In genomic region chr21:41011968-41012367, GRCh38 we compare ENCODE assay signal across 14 cellular contexts.
DNase-seq lines count a peak whose midpoint lies in the region; ATAC-seq, FAIRE-seq and TF ChIP-seq lines count a peak whose summit lies in the region.
"Had no signal": no experiment of that assay in that cellular context is flagged by ENCODE, and none has a peak within 500 bp of the region (broad histone marks: within the 10 kb centered on the region; RNA-seq: fewer than 3 reads in every experiment).

No MANE protein-coding gene starts in this region.

- TF ChIP-seq CTCF in HepG2 (CRISPR knock-in tag; IDR thresholded peaks at IDR 0.05) (no peak), right lobe of liver (IDR thresholded peaks at IDR 0.05) (no peak), H1 (IDR thresholded peaks at IDR 0.05; ENCODE audit: control extremely low read depth in 1 of 3, insufficient read depth in 1 of 3, low read depth in 1 of 3, low read length in 3 of 3) (no peak), right atrium auricular region (IDR thresholded peaks at IDR 0.05) (no peak)

- H3K27me3 ChIP-seq in HepG2 (ENCODE audit: control insufficient read depth in 1 of 2, insufficient read depth in 2 of 2, low read length in 2 of 2), result no peaks in the 10 kb centered on the region
- H3K27me3 ChIP-seq in right lobe of liver, result no peaks in the 10 kb centered on the region
- H3K27me3 ChIP-seq in H1 (replicated peaks in 1 of 4; ENCODE audit: control insufficient read depth in 3 of 4, extremely low read depth in 1 of 4, insufficient read depth in 3 of 4, low read length in 3 of 4), result no peaks in the 10 kb centered on the region
- no peaks in the 10 kb centered on the region for H3K27me3 ChIP-seq in right atrium auricular region

- H3K4me3 ChIP-seq in HepG2 (replicated peaks in 1 of 3; ENCODE audit: insufficient read depth in 1 of 3, low read depth in 2 of 3, low read length in 3 of 3) (no peak overlapping the region), right lobe of liver (no peak overlapping the region), H1 (ENCODE audit: extremely low read depth in 1 of 4, insufficient read depth in 2 of 4, low read depth in 3 of 4, low read length in 4 of 4) (no peak overlapping the region), right atrium auricular region (no peak overlapping the region)

- H3K9me3 ChIP-seq in HepG2 (ENCODE audit: low read length) (peaks cover 8% of the 10 kb centered on the region), right lobe of liver (no peaks in the 10 kb centered on the region), H1 (ENCODE audit: insufficient read depth in 2 of 2, low read depth in 1 of 2, low read length in 1 of 2) (no peaks in the 10 kb centered on the region), right atrium auricular region (no peaks in the 10 kb centered on the region)

- H3K23ac ChIP-seq in H1 (ENCODE audit: insufficient read length), result no peak overlapping the region

- no peak for FAIRE-seq in HepG2 (lab: Jason Lieb, UNC)
- FAIRE-seq in H1 (lab: Jason Lieb, UNC), result no peak
- FAIRE-seq: GM12891, H54 had no signal

- TF ChIP-seq RAD21 in HepG2 (CRISPR knock-in tag; IDR thresholded peaks at IDR 0.05) (no peak), H1 (IDR thresholded peaks at IDR 0.05 in 1 of 2, conservative IDR thresholded peaks at IDR 0.05 in 1 of 2; ENCODE audit: low read depth in 2 of 2, low read length in 2 of 2) (no peak)

- H2BK20ac ChIP-seq in H1 (ENCODE audit: low read length), result no peak overlapping the region

- WGBS in HepG2 (ENCODE audit: low lambda C conversion rate), result 27% methylated on average over 10 of the region's 16 CpGs
- 64% methylated on average over 9 of the region's 16 CpGs for WGBS in right lobe of liver (ENCODE audit: insufficient coverage, low coverage, low lambda C conversion rate, missing lambda C conversion rate)
- 92% methylated on average over 16 of the region's 16 CpGs; no CpG with 5 or more reads in 1 of the 2 experiments for WGBS in H1 (ENCODE audit: extremely low coverage in 1 of 2, insufficient coverage in 1 of 2, insufficient read length in 1 of 2, insufficient replicate concordance in 2 of 2, low coverage in 1 of 2, low lambda C conversion rate in 2 of 2, missing lambda C conversion rate in 1 of 2), 2 experiments

- H4K5ac ChIP-seq in H1 (ENCODE audit: insufficient read length, low read depth, low read length), result no peak overlapping the region

- H2BK12ac ChIP-seq in H1 (ENCODE audit: low read depth, low read length), result no peak overlapping the region

- ATAC-seq in HepG2 (no peak), right lobe of liver (no peak), GM18907 (IDR thresholded peaks at IDR 0.05; ENCODE audit: unreplicated experiment) (no peak)
- ATAC-seq: CD8-positive, alpha-beta T cell; HCT116 had no signal

- H3K79me2 ChIP-seq in HepG2 (ENCODE audit: insufficient read depth, low read length) (no peaks in the 10 kb centered on the region), H1 (ENCODE audit: control insufficient read depth in 1 of 2, insufficient read depth in 2 of 2, low read length in 2 of 2) (no peaks in the 10 kb centered on the region)

- no peak overlapping the region for H3K4ac ChIP-seq in H1 (replicated peaks; ENCODE audit: insufficient read length, low read depth, low read length)

- 0 out of 2 replicates have a peak overlapping the region, but pooled peaks have one; percentile 95 for H2BK15ac ChIP-seq in H1 (ENCODE audit: low read length)

- H2BK120ac ChIP-seq in H1 (replicated peaks; ENCODE audit: low read depth, low read length), result no peak overlapping the region

- no peak overlapping the region for H3K18ac ChIP-seq in H1 (ENCODE audit: extremely low read depth, low read length)

- no peak overlapping the region for H3K14ac ChIP-seq in H1 (ENCODE audit: insufficient read length)

- H3K4me1 ChIP-seq in HepG2 (ENCODE audit: insufficient read depth, low read length) (no peaks in the 10 kb centered on the region), right lobe of liver (no peaks in the 10 kb centered on the region), H1 (replicated peaks in 1 of 4; ENCODE audit: control insufficient read depth in 3 of 4, insufficient read depth in 4 of 4, low read length in 3 of 4) (peaks cover 0 to 3% (median 0%) of the 10 kb centered on the region in 4 experiments; a peak in 1 of 7 replicates), right atrium auricular region (no peaks in the 10 kb centered on the region)

- H2AFZ ChIP-seq in HepG2 (ENCODE audit: low read length) (no peak overlapping the region), H1 (ENCODE audit: low read length) (no peak overlapping the region)

- no peak overlapping the region for H3K4me2 ChIP-seq in HepG2 (ENCODE audit: low read depth, low read length)
- H3K4me2 ChIP-seq in H1 (ENCODE audit: insufficient read depth in 1 of 2, low read depth in 2 of 2, low read length in 2 of 2), result no peak overlapping the region

- H3K23me2 ChIP-seq in H1 (ENCODE audit: low read depth, low read length), result peaks cover 11% of the 10 kb centered on the region; the same call in 1 of the 2 replicates

- no TSS peak for BruUV-seq in HepG2 (replicated peaks; lab: Mats Ljungman, UMichigan)

- peak overlapping the region; percentile 99 for H3K56ac ChIP-seq in H1 (replicated peaks; ENCODE audit: insufficient read length, low read depth, low read length)

- POLR2A ChIA-PET in HepG2 (lab: Yijun Ruan, JAX) (no interaction called here), H1 (lab: Charles Lee; ENCODE audit: partially characterized antibody) (no interaction called here)

- no peaks in the 10 kb centered on the region for H3K79me1 ChIP-seq in H1 (ENCODE audit: low read depth, low read length)

- TF ChIP-seq POLR2A in HepG2 (IDR thresholded peaks at IDR 0.05; ENCODE audit: insufficient read depth in 1 of 2, low read depth in 2 of 2, low read length in 2 of 2) (no peak), right lobe of liver (IDR thresholded peaks at IDR 0.05) (no peak), H1 (IDR thresholded peaks at IDR 0.05; ENCODE audit: control extremely low read depth in 1 of 2, low read depth in 2 of 2, low read length in 2 of 2) (no peak)

- no peaks in the 10 kb centered on the region for H3K36me3 ChIP-seq in HepG2 (replicated peaks in 1 of 2; ENCODE audit: control insufficient read depth in 1 of 2, insufficient read depth in 2 of 2, low read length in 2 of 2)
- H3K36me3 ChIP-seq in right lobe of liver, result no peaks in the 10 kb centered on the region
- H3K36me3 ChIP-seq in H1 (ENCODE audit: control insufficient read depth in 2 of 4, insufficient read depth in 4 of 4, low read length in 3 of 4), result no peaks in the 10 kb centered on the region
- H3K36me3 ChIP-seq in right atrium auricular region, result no peaks in the 10 kb centered on the region

- intact Hi-C loops in HepG2 (cut with micrococcal nuclease; ENCODE audit: unreplicated experiment) (no loop called here), right lobe of liver (cut with DNase I) (no loop called here)

- DNase-seq in NCI-H1092 treated with DMSO at 0.1 percent for 48 hours (lab: John Stamatoyannopoulos, UW) (peak; percentile 19), NCI-H1092 (lab: John Stamatoyannopoulos, UW) (no peak), HepG2 (ENCODE audit: low spot score) (no peak), right lobe of liver (no peak), H1 (ENCODE audit: low read depth in 1 of 2, low spot score in 2 of 2) (no peak), GDM1 (lab: John Stamatoyannopoulos, UW) (no peak), right atrium auricular region (ENCODE audit: low spot score) (no peak)
- DNase-seq: CD8-positive, alpha-beta T cell; COR-L47 had no signal

- no peak overlapping the region for H4K91ac ChIP-seq in H1 (replicated peaks; ENCODE audit: insufficient read length, low read length)

- H2BK5ac ChIP-seq in H1 (ENCODE audit: low read depth, low read length), result no peak overlapping the region

- H3K9ac ChIP-seq in HepG2 (ENCODE audit: insufficient read depth, low read depth, low read length) (no peak overlapping the region), H1 (replicated peaks in 1 of 4; ENCODE audit: extremely low read depth in 1 of 4, low read depth in 3 of 4, low read length in 3 of 4) (no peak overlapping the region)

- H2AK5ac ChIP-seq in H1 (ENCODE audit: low read depth, low read length), result no peak overlapping the region

- H4K20me1 ChIP-seq in HepG2 (ENCODE audit: insufficient read depth, low read length) (no peaks in the 10 kb centered on the region), H1 (replicated peaks in 1 of 2; ENCODE audit: control insufficient read depth in 1 of 2, insufficient read depth in 2 of 2, low read length in 2 of 2) (peaks cover 0 to 2% of the 10 kb centered on the region in 2 experiments)

- CTCF ChIA-PET in HepG2 (lab: Yijun Ruan, JAX; ENCODE audit: low intra/inter-chr PET ratio, low total read pairs) (no interaction called here), H1 (lab: Charles Lee; ENCODE audit: partially characterized antibody) (no interaction called here)

- no peak overlapping the region for H4K8ac ChIP-seq in H1 (ENCODE audit: extremely low read depth, insufficient read depth, low read length)

- H3K27ac ChIP-seq in HepG2 (ENCODE audit: extremely low read length, insufficient read depth, low read length) (no peak overlapping the region), right lobe of liver (no peak overlapping the region), H1 (ENCODE audit: low read depth, low read length) (no peak overlapping the region), right atrium auricular region (no peak overlapping the region)
- H3K27ac ChIP-seq: 22Rv1 had no signal

- TF ChIP-seq EP300 in HepG2 (IDR thresholded peaks at IDR 0.05; ENCODE audit: low read depth in 2 of 2, low read length in 2 of 2), result no peak
- TF ChIP-seq EP300 in HepG2 (CRISPR knock-in tag; IDR thresholded peaks at IDR 0.05; ENCODE audit: borderline replicate concordance), result no peak
- TF ChIP-seq EP300 in H1 (IDR thresholded peaks at IDR 0.05; ENCODE audit: borderline replicate concordance in 1 of 2, low read depth in 2 of 2, low read length in 2 of 2), result no peak

- in situ Hi-C loops in HepG2 (cut with HindIII; ENCODE audit: extremely low pct_ligation_motif_present, low pct_unique_long_range_greater_than_20kb), result no loop called here

TF ChIP-seq in HepG2, 621 proteins besides CTCF, POLR2A, EP300 and RAD21:
- TF ChIP-seq PRMT3 (CRISPR knock-in tag; IDR thresholded peaks at IDR 0.05; ENCODE audit: borderline replicate concordance, low read depth) (no peak), ZNF263 (CRISPR knock-in tag; IDR thresholded peaks at IDR 0.05) (0 out of 2 replicates have a peak, but pooled peaks have one; percentile 36)

TF ChIP-seq in H1, 55 proteins besides CTCF, POLR2A, EP300 and RAD21:
- TF ChIP-seq SIN3A (conservative IDR thresholded peaks at IDR 0.05 in 1 of 2, IDR thresholded peaks at IDR 0.05 in 1 of 2; ENCODE audit: low read depth in 1 of 2, low read length in 2 of 2) (no peak), HDAC6 (IDR thresholded peaks at IDR 0.05; ENCODE audit: low read depth, low read length) (no peak), BRCA1 (IDR thresholded peaks at IDR 0.05; ENCODE audit: low read depth, low read length) (no peak), SP4 (IDR thresholded peaks at IDR 0.05; ENCODE audit: low read length) (no peak), RNF2 (IDR thresholded peaks at IDR 0.05; ENCODE audit: borderline replicate concordance, low read depth, low read length, missing control alignments, poor library complexity, severe bottlenecking) (no peak)
